ENCODE assay signal across 9 cellular contexts in genomic region chr1:230185076-230186001, GRCh38.
A peak's percentile ranks its signal among the peaks of the same experiment; 100 is the strongest.
DNase-seq lines count a peak whose midpoint lies in the region; ATAC-seq and TF ChIP-seq lines count a peak whose summit lies in the region.
"Had no signal": no experiment of that assay in that cellular context is flagged by ENCODE, and none has a peak within 500 bp of the region (broad histone marks: within the 10 kb centered on the region; RNA-seq: fewer than 3 reads in every experiment).

No MANE protein-coding gene starts in this region.

- H3K36me3 Mint-ChIP-seq in activated naive CD8-positive, alpha-beta T cell treated with anti-CD3 and anti-CD28 coated beads, Interleukin-2, amount 10 ng/mL, durations not matched to agents 7 days and 5 days, result peaks cover 19% of the 10 kb centered on the region

- H3K4me2 ChIP-seq in mesenchymal stem cell (ENCODE audit: low read length, poor library complexity, severe bottlenecking) (peak overlapping the region; percentile 30), trophoblast cell (ENCODE audit: low read length) (no peak overlapping the region)

- H2BK12ac ChIP-seq in mesenchymal stem cell (ENCODE audit: low read length in 2 of 2) (peak overlapping the region in 1 of 2 experiments; percentile 31), trophoblast cell (ENCODE audit: low read length) (no peak overlapping the region)

- peaks cover 25% of the 10 kb centered on the region for H3K4me1 ChIP-seq in HUES64 (ENCODE audit: insufficient read depth, low read length)
- H3K4me1 ChIP-seq in mesenchymal stem cell (ENCODE audit: control insufficient read depth, insufficient read depth, low read depth, low read length), result peaks cover 7% of the 10 kb centered on the region
- peaks cover 3 to 6% of the 10 kb centered on the region in 2 experiments for H3K4me1 ChIP-seq in trophoblast cell (ENCODE audit: control insufficient read depth in 1 of 2, insufficient read depth in 2 of 2, low read length in 2 of 2)
- H3K4me1 ChIP-seq: uterus had no signal

- no peaks in the 10 kb centered on the region for H3K27me3 Mint-ChIP-seq in activated naive CD8-positive, alpha-beta T cell treated with anti-CD3 and anti-CD28 coated beads, Interleukin-2, amount 10 ng/mL, durations not matched to agents 7 days and 5 days

- H3K27ac Mint-ChIP-seq in activated naive CD8-positive, alpha-beta T cell treated with anti-CD3 and anti-CD28 coated beads, Interleukin-2, amount 10 ng/mL, durations not matched to agents 7 days and 5 days, result no peak overlapping the region

- no peak overlapping the region for H3K4me3 ChIP-seq in HUES64 (ENCODE audit: low read length)
- peak overlapping the region in 1 of 2 experiments; percentile 60 for H3K4me3 ChIP-seq in mesenchymal stem cell (ENCODE audit: insufficient read depth in 1 of 2, low read depth in 1 of 2, low read length in 2 of 2)
- no peak overlapping the region for H3K4me3 ChIP-seq in trophoblast cell (ENCODE audit: low read depth, low read length)
- H3K4me3 ChIP-seq: uterus had no signal

- H2AFZ ChIP-seq in mesenchymal stem cell (ENCODE audit: low read depth, low read length) (no peak overlapping the region), trophoblast cell (ENCODE audit: insufficient read depth, low read length, poor library complexity) (no peak overlapping the region)

- H2BK5ac ChIP-seq in mesenchymal stem cell (ENCODE audit: low read depth, low read length, poor library complexity, severe bottlenecking) (no peak overlapping the region), trophoblast cell (ENCODE audit: low read depth, low read length, poor library complexity) (no peak overlapping the region)

- ATAC-seq in activated naive CD8-positive, alpha-beta T cell treated with anti-CD3 and anti-CD28 coated beads, Interleukin-2, amount 10 ng/mL, durations not matched to agents 7 days and 5 days (ENCODE audit: low read depth), result peak; percentile 59
- ATAC-seq in GM21515 (IDR thresholded peaks at IDR 0.05; ENCODE audit: unreplicated experiment), result no peak

- no peak for TF ChIP-seq CTCF in C4-2B (conservative IDR thresholded peaks at IDR 0.05)

- H3K27me3 ChIP-seq in HUES64 (ENCODE audit: insufficient read depth, low read length) (no peaks in the 10 kb centered on the region), mesenchymal stem cell (ENCODE audit: control insufficient read depth in 1 of 2, insufficient read depth in 1 of 2, low read length in 2 of 2) (no peaks in the 10 kb centered on the region), trophoblast cell (ENCODE audit: insufficient read depth, low read length) (no peaks in the 10 kb centered on the region)
- H3K27me3 ChIP-seq: uterus had no signal

- no peak overlapping the region for H2BK15ac ChIP-seq in mesenchymal stem cell (ENCODE audit: low read depth, poor library complexity, severe bottlenecking)

- H3K14ac ChIP-seq in mesenchymal stem cell (ENCODE audit: low read length in 2 of 2) (peak overlapping the region; percentile 16 to 50), trophoblast cell (ENCODE audit: low read length) (no peak overlapping the region)

- H3K9me3 ChIP-seq in HUES64 (ENCODE audit: insufficient read depth, low read depth, low read length) (no peaks in the 10 kb centered on the region), mesenchymal stem cell (ENCODE audit: control insufficient read depth, low read length) (no peaks in the 10 kb centered on the region), trophoblast cell (ENCODE audit: insufficient read depth, low read depth, low read length) (no peaks in the 10 kb centered on the region)
- H3K9me3 ChIP-seq: uterus had no signal

- H2BK120ac ChIP-seq in mesenchymal stem cell (ENCODE audit: low read depth, low read length) (no peak overlapping the region), trophoblast cell (ENCODE audit: insufficient read depth, low read length, poor library complexity) (no peak overlapping the region)

- H4K91ac ChIP-seq in mesenchymal stem cell (ENCODE audit: low read length) (no peak overlapping the region), trophoblast cell (ENCODE audit: low read depth, low read length) (no peak overlapping the region)

- H4K8ac ChIP-seq in mesenchymal stem cell (ENCODE audit: low read length) (no peak overlapping the region), trophoblast cell (ENCODE audit: low read depth, low read length) (no peak overlapping the region)

- H3K36me3 ChIP-seq in HUES64 (ENCODE audit: insufficient read depth, low read length) (peaks cover 3% of the 10 kb centered on the region; the same call in 1 of the 2 replicates), mesenchymal stem cell (ENCODE audit: control insufficient read depth in 1 of 2, insufficient read depth in 2 of 2, low read depth in 1 of 2, low read length in 2 of 2) (peaks cover 0 to 8% of the 10 kb centered on the region in 2 experiments), trophoblast cell (ENCODE audit: control insufficient read depth in 1 of 2, insufficient read depth in 2 of 2, low read length in 2 of 2) (peaks cover 0 to 5% of the 10 kb centered on the region in 2 experiments)
- H3K36me3 ChIP-seq: uterus had no signal

- no peak for DNase-seq in activated naive CD8-positive, alpha-beta T cell treated with anti-CD3 and anti-CD28 coated beads, Interleukin-2, amount 10 ng/mL, durations not matched to agents 7 days and 5 days
- DNase-seq in mesenchymal stem cell (no peak), kidney tubule cell (ENCODE audit: low spot score) (no peak), trophoblast cell (no peak), NCI-H128 (lab: John Stamatoyannopoulos, UW; ENCODE audit: unreplicated experiment) (no peak)
- DNase-seq: uterus had no signal

- H3K23ac ChIP-seq in mesenchymal stem cell (ENCODE audit: low read length in 2 of 2) (peak overlapping the region in 1 of 2 experiments; percentile 43), trophoblast cell (ENCODE audit: low read length) (no peak overlapping the region)

- no peak overlapping the region for H3K18ac ChIP-seq in mesenchymal stem cell (ENCODE audit: low read depth in 1 of 2, low read length in 2 of 2)
- no peak overlapping the region for H3K18ac ChIP-seq in trophoblast cell (ENCODE audit: low read length)

- H3K9me3 Mint-ChIP-seq in activated naive CD8-positive, alpha-beta T cell treated with anti-CD3 and anti-CD28 coated beads, Interleukin-2, amount 10 ng/mL, durations not matched to agents 7 days and 5 days, result no peaks in the 10 kb centered on the region

- H2AK5ac ChIP-seq in mesenchymal stem cell (ENCODE audit: low read length, severe bottlenecking) (peak overlapping the region; percentile 4), trophoblast cell (ENCODE audit: low read length) (no peak overlapping the region)

- H3K79me2 ChIP-seq in trophoblast cell (ENCODE audit: control insufficient read depth, insufficient read depth, low read length, poor library complexity), result no peaks in the 10 kb centered on the region

- POLR2A ChIA-PET in activated naive CD8-positive, alpha-beta T cell treated with anti-CD3 and anti-CD28 coated beads, Interleukin-2, amount 10 ng/mL, durations not matched to agents 7 days and 5 days (lab: Charles Lee), result no interaction called here

- peaks cover 30% of the 10 kb centered on the region for H3K4me1 Mint-ChIP-seq in activated naive CD8-positive, alpha-beta T cell treated with anti-CD3 and anti-CD28 coated beads, Interleukin-2, amount 10 ng/mL, durations not matched to agents 7 days and 5 days

- H3K79me1 ChIP-seq in mesenchymal stem cell (replicated peaks; ENCODE audit: low read length, poor library complexity, severe bottlenecking) (peaks cover 22% of the 10 kb centered on the region), trophoblast cell (ENCODE audit: low read length) (no peaks in the 10 kb centered on the region)

- H3K4me3 Mint-ChIP-seq in activated naive CD8-positive, alpha-beta T cell treated with anti-CD3 and anti-CD28 coated beads, Interleukin-2, amount 10 ng/mL, durations not matched to agents 7 days and 5 days, result no peak overlapping the region

- WGBS in HUES64, result 72% methylated on average over 10 of the region's 10 CpGs
- WGBS in mesenchymal stem cell, result 59% methylated on average over 8 of the region's 10 CpGs
- no CpG with 5 or more reads among the region's 10 CpGs for WGBS in trophoblast cell (ENCODE audit: extremely low coverage, insufficient coverage, insufficient read length)

- H3K9ac ChIP-seq in HUES64 (ENCODE audit: low read depth, low read length), result peak overlapping the region; percentile 44; the same call in 1 of the 2 replicates
- peak overlapping the region; percentile 62 for H3K9ac ChIP-seq in mesenchymal stem cell (ENCODE audit: low read length)
- H3K9ac ChIP-seq in trophoblast cell (ENCODE audit: low read length), result no peak overlapping the region

- H4K12ac ChIP-seq in trophoblast cell (ENCODE audit: low read depth, low read length), result no peak overlapping the region

- H3K27ac ChIP-seq in C4-2B (peak overlapping the region; percentile 83), HUES64 (ENCODE audit: low read depth, low read length) (peak overlapping the region; percentile 71), mesenchymal stem cell (ENCODE audit: low read length, poor library complexity, severe bottlenecking) (peak overlapping the region; percentile 41), trophoblast cell (ENCODE audit: low read depth, low read length) (no peak overlapping the region)
- H3K27ac ChIP-seq: uterus had no signal

- H3K4ac ChIP-seq in mesenchymal stem cell (ENCODE audit: low read depth in 1 of 2, low read length in 2 of 2) (peak overlapping the region in 1 of 2 experiments; percentile 52), trophoblast cell (ENCODE audit: low read depth, low read length) (no peak overlapping the region)
